8 cellular contexts compared by ENCODE assay signal in genomic region chr12:127504874-127505273, GRCh38.
"Had no signal": no experiment of that assay in that cellular context is flagged by ENCODE, and none has a peak within 500 bp of the region (broad histone marks: within the 10 kb centered on the region; RNA-seq: fewer than 3 reads in every experiment).

No MANE protein-coding gene starts in this region.

- H3K4me3 ChIP-seq: GM23338, HAP-1 had no signal

- H3K36me3 ChIP-seq: HAP-1 had no signal

- H2AFZ ChIP-seq: GM23338 had no signal

- DNase-seq: H7, HFFc6, KBM-7 had no signal

- H3K4me1 ChIP-seq: HAP-1 had no signal

- H3K9me3 ChIP-seq: HAP-1 had no signal

- H3K9ac ChIP-seq: KMS-11 had no signal

- ATAC-seq: GM23338, HCT116 had no signal

- H3K27ac ChIP-seq: KMS-11 had no signal

- H3K4me2 ChIP-seq: GM23338, KMS-11 had no signal

- FAIRE-seq: HTR-8/SVneo had no signal
